ENCODE assay signal across 12 cellular contexts in genomic region chr17:79974786-79975497, GRCh38.
A peak's percentile ranks its signal among the peaks of the same experiment; 100 is the strongest.
DNase-seq lines count a peak whose midpoint lies in the region; ATAC-seq and TF ChIP-seq lines count a peak whose summit lies in the region.
"Had no signal": no experiment of that assay in that cellular context is flagged by ENCODE, and none has a peak within 500 bp of the region (broad histone marks: within the 10 kb centered on the region; RNA-seq: fewer than 3 reads in every experiment).

No MANE protein-coding gene starts in this region.

- H3K4me1 ChIP-seq in BE2C: peaks cover 3% of the 10 kb centered on the region; the same call in 1 of the 2 replicates
- H3K4me1 ChIP-seq in lower lobe of right lung: no peaks in the 10 kb centered on the region

- intact Hi-C loops in lower lobe of right lung (cut with DNase I): no loop called here
- intact Hi-C loops in activated T-helper 1 cell treated with anti-CD3 and anti-CD28 coated beads, Interleukin-12 subunit alpha, Interleukin-12 subunit beta, Interleukin-2, Interleukin-4 antibody, amounts not matched to agents 30 ng/mL and 10 ng/mL and 1 ng/mL, durations not matched to agents 14 hours and 24 hours and 36 hours (cut with micrococcal nuclease): no loop called here

- H3K4me3 Mint-ChIP-seq in activated T-helper 1 cell treated with anti-CD3 and anti-CD28 coated beads, Interleukin-12 subunit alpha, Interleukin-12 subunit beta, Interleukin-2, Interleukin-4 antibody, amounts not matched to agents 30 ng/mL and 10 ng/mL and 1 ng/mL, durations not matched to agents 14 hours and 24 hours and 36 hours: no peak overlapping the region
- H3K4me3 Mint-ChIP-seq: stimulated activated naive CD8-positive, alpha-beta T cell treated with anti-CD3 and anti-CD28 coated beads, Interleukin-15, Interleukin-2, amounts not matched to agents 100 ng/mL and 50 ng/mL, for 24 hours had no signal

- H3K27ac ChIP-seq in WERI-Rb-1 (no peak overlapping the region), lower lobe of right lung (no peak overlapping the region)

- peak; percentile 30 for TF ChIP-seq CTCF in BE2C (IDR thresholded peaks at IDR 0.05; ENCODE audit: low read depth, low read length)
- peak; percentile 65 for TF ChIP-seq CTCF in GM12874 (IDR thresholded peaks at IDR 0.05; ENCODE audit: insufficient read depth, low read depth, low read length)
- peak; percentile 71 for TF ChIP-seq CTCF in WERI-Rb-1 (IDR thresholded peaks at IDR 0.05; ENCODE audit: low read depth, low read length)
- no peak for TF ChIP-seq CTCF in lower lobe of right lung (IDR thresholded peaks at IDR 0.05)

- H3K4me1 Mint-ChIP-seq in activated T-helper 1 cell treated with anti-CD3 and anti-CD28 coated beads, Interleukin-12 subunit alpha, Interleukin-12 subunit beta, Interleukin-2, Interleukin-4 antibody, amounts not matched to agents 30 ng/mL and 10 ng/mL and 1 ng/mL, durations not matched to agents 14 hours and 24 hours and 36 hours (ENCODE audit: low read depth): no peaks in the 10 kb centered on the region

- peaks cover 4% of the 10 kb centered on the region for H3K27me3 Mint-ChIP-seq in activated T-helper 1 cell treated with anti-CD3 and anti-CD28 coated beads, Interleukin-12 subunit alpha, Interleukin-12 subunit beta, Interleukin-2, Interleukin-4 antibody, amounts not matched to agents 30 ng/mL and 10 ng/mL and 1 ng/mL, durations not matched to agents 14 hours and 24 hours and 36 hours (ENCODE audit: insufficient read depth)
- H3K27me3 Mint-ChIP-seq: stimulated activated naive CD8-positive, alpha-beta T cell treated with anti-CD3 and anti-CD28 coated beads, Interleukin-15, Interleukin-2, amounts not matched to agents 100 ng/mL and 50 ng/mL, for 24 hours had no signal

- H3K27me3 ChIP-seq in BE2C (no peaks in the 10 kb centered on the region), WERI-Rb-1 (ENCODE audit: insufficient read depth, low read depth, severe bottlenecking) (no peaks in the 10 kb centered on the region), lower lobe of right lung (ENCODE audit: low read depth) (no peaks in the 10 kb centered on the region)
- H3K27me3 ChIP-seq: MG63 had no signal

- H3K27ac Mint-ChIP-seq in activated T-helper 1 cell treated with anti-CD3 and anti-CD28 coated beads, Interleukin-12 subunit alpha, Interleukin-12 subunit beta, Interleukin-2, Interleukin-4 antibody, amounts not matched to agents 30 ng/mL and 10 ng/mL and 1 ng/mL, durations not matched to agents 14 hours and 24 hours and 36 hours: no peak overlapping the region
- H3K27ac Mint-ChIP-seq: stimulated activated naive CD8-positive, alpha-beta T cell treated with anti-CD3 and anti-CD28 coated beads, Interleukin-15, Interleukin-2, amounts not matched to agents 100 ng/mL and 50 ng/mL, for 24 hours had no signal

- H3K36me3 Mint-ChIP-seq in activated T-helper 1 cell treated with anti-CD3 and anti-CD28 coated beads, Interleukin-12 subunit alpha, Interleukin-12 subunit beta, Interleukin-2, Interleukin-4 antibody, amounts not matched to agents 30 ng/mL and 10 ng/mL and 1 ng/mL, durations not matched to agents 14 hours and 24 hours and 36 hours (ENCODE audit: low read depth): no peaks in the 10 kb centered on the region

- H3K9me3 ChIP-seq in BE2C (no peaks in the 10 kb centered on the region), WERI-Rb-1 (ENCODE audit: severe bottlenecking) (no peaks in the 10 kb centered on the region), lower lobe of right lung (no peaks in the 10 kb centered on the region)
- H3K9me3 ChIP-seq: MG63 had no signal

- ATAC-seq in lower lobe of right lung: peak in 1 of 2 donors; percentile 43
- ATAC-seq in HG03354 (IDR thresholded peaks at IDR 0.05; ENCODE audit: poor library complexity, severe bottlenecking, unreplicated experiment): no peak
- no peak for ATAC-seq in HG03139 (IDR thresholded peaks at IDR 0.05; ENCODE audit: unreplicated experiment)
- ATAC-seq: activated CD4-positive, CD25-positive, alpha-beta regulatory T cell treated with anti-CD3 and anti-CD28 coated beads, Interleukin-2, amount 50 U/mL, for 24 hours; left ventricle myocardium superior had no signal

- DNase-seq in BE2C (no peak), WERI-Rb-1 (peak; percentile 34), lower lobe of right lung (peak; percentile 27), nucleus accumbens (lab: John Stamatoyannopoulos, UW) (no peak)
- DNase-seq in activated T-helper 1 cell treated with anti-CD3 and anti-CD28 coated beads, Interleukin-12 subunit alpha, Interleukin-12 subunit beta, Interleukin-2, Interleukin-4 antibody, amounts not matched to agents 30 ng/mL and 10 ng/mL and 1 ng/mL, durations not matched to agents 14 hours and 24 hours and 36 hours (ENCODE audit: low spot score): no peak
- DNase-seq: left ventricle myocardium superior, MG63 had no signal

- no peak overlapping the region for H3K4me3 ChIP-seq in BE2C (ENCODE audit: low read depth, low read length)
- no peak overlapping the region for H3K4me3 ChIP-seq in WERI-Rb-1 (ENCODE audit: low read depth, low read length)
- no peak overlapping the region for H3K4me3 ChIP-seq in lower lobe of right lung
- H3K4me3 ChIP-seq: MG63 had no signal

- H3K36me3 ChIP-seq in BE2C (no peaks in the 10 kb centered on the region), WERI-Rb-1 (peaks cover 68% of the 10 kb centered on the region), lower lobe of right lung (peaks cover 11% of the 10 kb centered on the region)
- H3K36me3 ChIP-seq: MG63 had no signal

- H3K9me3 Mint-ChIP-seq in activated T-helper 1 cell treated with anti-CD3 and anti-CD28 coated beads, Interleukin-12 subunit alpha, Interleukin-12 subunit beta, Interleukin-2, Interleukin-4 antibody, amounts not matched to agents 30 ng/mL and 10 ng/mL and 1 ng/mL, durations not matched to agents 14 hours and 24 hours and 36 hours: no peaks in the 10 kb centered on the region
- H3K9me3 Mint-ChIP-seq: stimulated activated naive CD8-positive, alpha-beta T cell treated with anti-CD3 and anti-CD28 coated beads, Interleukin-15, Interleukin-2, amounts not matched to agents 100 ng/mL and 50 ng/mL, for 24 hours had no signal

Comparison
In these comparisons a context has a peak if more than half of its experiments do, and no peak if none do; other contexts are left out.
1. DNase-seq: peak in WERI-Rb-1 (single experiment) and lower lobe of right lung (single experiment); none in BE2C (single experiment), nucleus accumbens (0 of 56) and activated T-helper 1 cell treated with anti-CD3 and anti-CD28 coated beads, Interleukin-12 subunit alpha, Interleukin-12 subunit beta, Interleukin-2, Interleukin-4 antibody, amounts not matched to agents 30 ng/mL and 10 ng/mL and 1 ng/mL, durations not matched to agents 14 hours and 24 hours and 36 hours (single experiment).